ENCODE assay signal across 8 cellular contexts in the genomic region with DNA sequence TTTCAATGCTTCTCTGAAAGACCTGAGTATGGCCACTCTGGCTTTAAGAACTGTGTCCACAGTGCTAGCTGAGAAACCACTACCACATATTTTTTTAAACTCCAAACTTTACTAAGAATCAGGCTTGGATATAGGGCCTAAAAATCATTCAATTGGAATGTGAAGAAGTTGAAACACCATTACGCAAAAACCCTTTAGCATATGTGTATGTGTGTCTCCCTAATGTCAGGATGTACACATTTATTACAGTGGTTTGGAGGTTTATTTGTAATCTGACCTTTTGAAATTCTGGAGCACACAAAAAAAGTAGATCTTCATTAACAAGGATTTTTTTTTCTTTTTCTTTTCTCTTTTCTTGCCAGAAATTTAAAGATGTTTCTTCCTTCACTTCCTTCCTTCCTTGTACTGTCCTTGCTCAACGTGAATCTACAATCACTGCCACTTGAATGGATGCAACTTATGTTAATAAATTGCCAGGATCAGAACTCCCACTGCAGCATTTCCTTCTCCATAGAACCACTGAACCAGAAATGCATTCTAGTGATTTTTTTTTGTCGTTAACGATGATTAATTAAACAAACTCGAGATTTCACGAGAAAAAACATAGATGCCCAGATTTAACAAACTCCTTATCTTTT. TPM values are rescaled to one million over a fixed set of nuclear protein-coding genes. Genes with fewer than 3 reads are reported as not detected.
DNase-seq lines count a peak whose midpoint lies in the region; ATAC-seq and TF ChIP-seq lines count a peak whose summit lies in the region.

No MANE protein-coding gene starts in this region.

- TF ChIP-seq CTCF in thyroid gland (IDR thresholded peaks at IDR 0.05): no peak

- H3K27me3 ChIP-seq in thyroid gland: no peaks in the 10 kb centered on the region

- 37 to 42% methylated on average over 6 of the region's 6 CpGs for WGBS in thyroid gland, 2 donors

- peaks cover 3 to 4% of the 10 kb centered on the region in 2 donors for H3K36me3 Mint-ChIP-seq in activated T-cell treated with anti-CD3 and anti-CD28 coated beads, Interleukin-2, amount 50 U/mL, for 72 hours (ENCODE audit: insufficient read depth in 2 of 2)

- intact Hi-C loops in thyroid gland (cut with DNase I): no loop called here

- H3K9me3 Mint-ChIP-seq in activated T-cell treated with anti-CD3 and anti-CD28 coated beads, Interleukin-2, amount 50 U/mL, for 72 hours: no peaks in the 10 kb centered on the region

- no peak for TF ChIP-seq POLR2A in thyroid gland (IDR thresholded peaks at IDR 0.05)

- peaks cover 88% of the 10 kb centered on the region for H3K27me3 Mint-ChIP-seq in activated T-cell treated with anti-CD3 and anti-CD28 coated beads, Interleukin-2, amount 50 U/mL, for 72 hours (ENCODE audit: low read depth)

- peak overlapping the region in 1 of 3 donors; percentile 55 for H3K4me3 ChIP-seq in thyroid gland (replicated peaks in 1 of 3)

- H3K4me3 Mint-ChIP-seq in activated T-cell treated with anti-CD3 and anti-CD28 coated beads, Interleukin-2, amount 50 U/mL, for 72 hours: peak overlapping the region; percentile 92 to 93

- no peaks in the 10 kb centered on the region for H3K36me3 ChIP-seq in thyroid gland

- H3K27ac Mint-ChIP-seq in activated T-cell treated with anti-CD3 and anti-CD28 coated beads, Interleukin-2, amount 50 U/mL, for 72 hours: no peak overlapping the region

- DNase-seq in activated T-cell treated with anti-CD3 and anti-CD28 coated beads, Interleukin-2, amount 50 U/mL, for 72 hours: no peak
- no peak for DNase-seq in activated T-cell treated with anti-CD3 and anti-CD28 coated beads, Interleukin-2, amount 50 U/mL, for 1 hour
- DNase-seq in amniotic stem cell (lab: John Stamatoyannopoulos, UW) (peak; percentile 41), kidney glomerular epithelial cell (lab: John Stamatoyannopoulos, UW) (peak; percentile 73), thyroid gland (no peak), AG20443 (ENCODE audit: low spot score) (no peak)

- peak overlapping the region; percentile 88 to 97 (median 88) for H3K27ac ChIP-seq in thyroid gland

- peaks cover 57% of the 10 kb centered on the region for H3K4me1 Mint-ChIP-seq in activated T-cell treated with anti-CD3 and anti-CD28 coated beads, Interleukin-2, amount 50 U/mL, for 72 hours (ENCODE audit: low read depth)

- H3K4me1 ChIP-seq in thyroid gland: peaks cover 32 to 38% of the 10 kb centered on the region in 2 donors

- no peak for ATAC-seq in activated T-cell treated with anti-CD3 and anti-CD28 coated beads, Interleukin-2, amount 50 U/mL, for 72 hours (replicated peaks in 1 of 2)
- ATAC-seq in HG02623 (IDR thresholded peaks at IDR 0.05; ENCODE audit: unreplicated experiment) (no peak), HG03521 (IDR thresholded peaks at IDR 0.05; ENCODE audit: unreplicated experiment) (no peak)

- H3K9me3 ChIP-seq in thyroid gland: no peaks in the 10 kb centered on the region

RNA-seq across cellular contexts. Expression of gene ADM, which starts 3.1 kb away (rescaled TPM):
- 1 to 10 TPM; 2.0 to 4.6 TPM for total RNA-seq in activated T-cell treated with anti-CD3 and anti-CD28 coated beads, Interleukin-2, amount 50 U/mL, for 72 hours
- total RNA-seq in thyroid gland: 10 to 100 TPM in 3 of 4 donors, 1 to 10 TPM in 1; 8.0 to 69.1 (median 20.5) TPM

RNA-seq across cellular contexts. Expression of gene SBF2, which starts 7.8 kb away (rescaled TPM):
- 10 to 100 TPM; 13.4 to 28.8 TPM for total RNA-seq in activated T-cell treated with anti-CD3 and anti-CD28 coated beads, Interleukin-2, amount 50 U/mL, for 72 hours
- total RNA-seq in thyroid gland: 10 to 100 TPM; 67.5 to 92.9 (median 71.6) TPM

Comparison
In these comparisons a context has a peak if more than half of its experiments do, and no peak if none do; other contexts are left out.
1. DNase-seq: peak in amniotic stem cell (single experiment) and kidney glomerular epithelial cell (single experiment); none in activated T-cell treated with anti-CD3 and anti-CD28 coated beads, Interleukin-2, amount 50 U/mL, for 72 hours (0 of 2), activated T-cell treated with anti-CD3 and anti-CD28 coated beads, Interleukin-2, amount 50 U/mL, for 1 hour (single experiment), thyroid gland (0 of 2) and AG20443 (single experiment).